1 cellular context compared by ENCODE assay signal in the genomic region with DNA sequence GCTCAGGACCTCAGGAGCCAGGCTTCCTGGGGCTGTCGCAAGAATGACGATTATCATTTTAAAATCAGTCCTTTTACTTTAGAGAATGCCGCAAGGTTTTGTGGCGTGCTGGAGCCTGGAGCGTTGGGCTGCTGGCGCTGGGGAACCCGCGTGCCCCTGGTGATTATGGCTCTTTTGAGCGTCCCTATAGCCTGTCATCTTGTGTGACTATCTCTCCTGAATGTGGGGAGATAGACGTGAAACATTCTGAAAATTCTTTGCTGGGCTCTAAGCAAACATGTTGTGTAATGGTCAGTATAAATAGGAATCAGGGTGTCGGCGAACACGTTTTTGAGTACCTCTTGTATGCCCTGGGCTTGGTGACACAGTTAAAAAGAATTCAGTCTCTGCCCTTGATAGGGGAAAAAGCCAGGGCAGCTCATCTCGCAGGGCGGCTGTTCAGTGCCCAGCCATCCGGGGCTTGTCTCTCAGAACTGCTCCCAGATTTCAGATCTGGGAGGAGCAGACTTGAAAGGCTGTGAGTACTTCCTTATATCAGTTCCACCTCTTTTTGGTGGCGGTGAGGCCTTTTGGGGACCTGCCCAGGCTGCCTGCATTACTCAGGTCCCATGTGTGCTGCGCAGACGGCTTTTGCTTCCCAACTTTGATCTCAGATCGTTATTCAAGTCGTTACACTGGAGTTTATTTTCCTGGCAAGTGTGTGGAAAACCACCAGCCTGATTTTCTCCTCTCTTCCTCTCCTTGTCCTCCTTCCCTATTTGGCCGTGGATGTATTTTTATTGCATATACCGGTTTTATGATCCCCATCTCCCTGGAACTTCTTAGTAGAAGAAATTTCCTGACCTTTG.
TF ChIP-seq lines count a peak whose summit lies in the region.

No MANE protein-coding gene starts in this region.

TF ChIP-seq in IMR-90, 13 proteins besides CTCF, POLR2A, EP300 and RAD21 (continued from another document):
- TF ChIP-seq, protein P1, sequence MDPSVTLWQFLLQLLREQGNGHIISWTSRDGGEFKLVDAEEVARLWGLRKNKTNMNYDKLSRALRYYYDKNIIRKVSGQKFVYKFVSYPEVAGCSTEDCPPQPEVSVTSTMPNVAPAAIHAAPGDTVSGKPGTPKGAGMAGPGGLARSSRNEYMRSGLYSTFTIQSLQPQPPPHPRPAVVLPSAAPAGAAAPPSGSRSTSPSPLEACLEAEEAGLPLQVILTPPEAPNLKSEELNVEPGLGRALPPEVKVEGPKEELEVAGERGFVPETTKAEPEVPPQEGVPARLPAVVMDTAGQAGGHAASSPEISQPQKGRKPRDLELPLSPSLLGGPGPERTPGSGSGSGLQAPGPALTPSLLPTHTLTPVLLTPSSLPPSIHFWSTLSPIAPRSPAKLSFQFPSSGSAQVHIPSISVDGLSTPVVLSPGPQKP (IDR thresholded peaks at IDR 0.05; ENCODE audit: borderline replicate concordance, low read depth, low read length), result no peak
TF ChIP-seq in IMR-90: peak in this region for 3.
